Comparison of ENCODE assay signal across 20 cellular contexts in the genomic region with DNA sequence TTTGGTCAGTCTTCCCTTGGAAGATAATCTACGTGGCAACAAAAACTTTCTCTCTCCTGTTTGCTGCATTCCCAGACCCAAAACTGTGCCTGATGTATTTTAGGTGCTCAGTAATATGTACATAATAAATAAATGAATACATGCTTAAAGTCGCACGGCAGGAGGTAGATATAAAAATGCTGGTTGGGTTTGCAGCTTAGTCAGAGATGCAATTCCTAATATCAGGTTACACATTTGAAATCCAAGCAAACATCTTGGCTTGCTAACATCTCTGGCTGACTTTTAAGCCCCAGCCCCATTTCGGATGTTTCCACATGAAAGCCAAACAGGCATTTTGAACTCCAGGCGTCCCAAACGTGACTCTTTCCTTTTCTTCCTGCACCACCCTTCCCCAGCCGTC.
"Had no signal": no experiment of that assay in that cellular context is flagged by ENCODE, and none has a peak within 500 bp of the region (broad histone marks: within the 10 kb centered on the region; RNA-seq: fewer than 3 reads in every experiment).

No MANE protein-coding gene starts in this region.

- H3K4me1 ChIP-seq: esophagus muscularis mucosa, right atrium auricular region, tibial nerve had no signal

- H3K27me3 Mint-ChIP-seq: dendritic cell treated with granulocyte-macrophage colony-stimulating factor and Interleukin-4, amounts not matched to agents 40 ng/mL and 50 ng/mL, for 4 days; memory B cell; naive B cell; progenitor cell of endocrine pancreas; stimulated activated naive CD8-positive, alpha-beta T cell treated with anti-CD3 and anti-CD28 coated beads, Interleukin-15, Interleukin-2, amounts not matched to agents 100 ng/mL and 50 ng/mL, for 24 hours had no signal

- H3K36me3 ChIP-seq: esophagus muscularis mucosa, right atrium auricular region, tibial nerve had no signal

- DNase-seq: activated CD4-positive, alpha-beta T cell treated with anti-CD3 and anti-CD28 coated beads for 1 hour; activated effector memory CD4-positive, alpha-beta T cell treated with anti-CD3 and anti-CD28 coated beads, Interleukin-2, amount 50 U/mL, for 16 hours; activated naive CD4-positive, alpha-beta T cell treated with anti-CD3 and anti-CD28 coated beads, Interleukin-2, amount 50 U/mL, for 16 hours; activated T-cell treated with anti-CD3 and anti-CD28 coated beads, Interleukin-2, amount 50 U/mL, for 72 hours; central memory CD4-positive, alpha-beta T cell; effector CD8-positive, alpha-beta T cell; immature natural killer cell; naive B cell; stimulated activated CD4-positive, alpha-beta T cell treated with anti-CD3 and anti-CD28 coated beads, Interleukin-15, amount 100 ng/mL, for 24 hours; stimulated activated CD4-positive, alpha-beta T cell treated with anti-CD3 and anti-CD28 coated beads, Interleukin-2, amount 100 ng/mL, for 48 hours; T-helper 2 cell had no signal

- H3K27me3 ChIP-seq: esophagus muscularis mucosa, right atrium auricular region, tibial nerve had no signal

- H3K27ac ChIP-seq: esophagus muscularis mucosa, right atrium auricular region, tibial nerve, VCaP had no signal

- H3K4me1 Mint-ChIP-seq: immature natural killer cell had no signal

- H3K9me3 Mint-ChIP-seq: stimulated activated naive CD8-positive, alpha-beta T cell treated with anti-CD3 and anti-CD28 coated beads, Interleukin-15, Interleukin-2, amounts not matched to agents 100 ng/mL and 50 ng/mL, for 24 hours had no signal

- H3K4me3 Mint-ChIP-seq: activated T-cell treated with anti-CD3 and anti-CD28 coated beads, Interleukin-2, amount 50 U/mL, for 72 hours; dendritic cell treated with granulocyte-macrophage colony-stimulating factor and Interleukin-4, amounts not matched to agents 40 ng/mL and 50 ng/mL, for 4 days; immature natural killer cell; memory B cell; naive B cell; neural crest cell; stimulated activated naive CD8-positive, alpha-beta T cell treated with anti-CD3 and anti-CD28 coated beads, Interleukin-15, Interleukin-2, amounts not matched to agents 100 ng/mL and 50 ng/mL, for 24 hours had no signal

- ATAC-seq: activated T-cell treated with anti-CD3 and anti-CD28 coated beads, Interleukin-2, amount 50 U/mL, for 72 hours had no signal

- H3K4me3 ChIP-seq: esophagus muscularis mucosa, right atrium auricular region, tibial nerve had no signal

- H3K9me3 ChIP-seq: esophagus muscularis mucosa had no signal

- H3K27ac Mint-ChIP-seq: activated T-cell treated with anti-CD3 and anti-CD28 coated beads, Interleukin-2, amount 50 U/mL, for 72 hours; dendritic cell treated with granulocyte-macrophage colony-stimulating factor and Interleukin-4, amounts not matched to agents 40 ng/mL and 50 ng/mL, for 4 days; immature natural killer cell; memory B cell; progenitor cell of endocrine pancreas; stimulated activated naive CD8-positive, alpha-beta T cell treated with anti-CD3 and anti-CD28 coated beads, Interleukin-15, Interleukin-2, amounts not matched to agents 100 ng/mL and 50 ng/mL, for 24 hours had no signal
